2 cellular contexts compared by ENCODE assay signal in the genomic region with DNA sequence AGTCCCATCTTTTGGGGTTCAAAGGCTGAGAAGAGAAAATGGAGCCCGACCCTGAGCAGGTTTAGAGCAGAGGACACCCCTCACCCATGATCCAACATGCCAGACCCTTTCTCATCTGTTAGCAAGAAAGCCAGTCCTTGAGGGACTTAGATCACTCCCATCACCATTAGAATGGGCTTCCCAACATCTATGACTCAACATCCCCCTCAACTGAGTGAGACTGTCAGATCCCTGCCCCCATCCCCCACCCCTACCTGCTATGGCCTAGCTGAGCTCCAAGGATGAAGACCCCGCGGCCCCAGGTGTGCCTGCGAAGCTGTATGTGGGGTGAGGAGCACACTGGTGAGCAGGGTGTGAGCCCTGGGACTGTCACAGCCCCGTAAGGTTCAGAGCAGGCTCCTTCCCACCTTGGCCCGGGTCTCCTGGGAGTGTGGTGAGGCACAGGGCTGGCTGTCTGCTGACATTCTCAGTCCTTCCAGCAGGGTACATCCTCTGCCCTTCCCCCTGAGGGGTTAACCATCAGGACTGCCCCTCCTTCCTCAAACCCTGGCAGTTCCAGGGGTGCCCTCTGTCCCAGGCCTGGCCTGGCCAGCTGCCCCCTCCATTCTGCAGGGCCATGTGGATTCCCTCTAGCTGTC.
TF ChIP-seq lines count a peak whose summit lies in the region.

No MANE protein-coding gene starts in this region.

TF ChIP-seq in K562, 482 proteins besides CTCF, POLR2A, EP300 and RAD21:
- no peak for TF ChIP-seq MEIS2 (IDR thresholded peaks at IDR 0.05; ENCODE audit: partially characterized antibody)

TF ChIP-seq in HepG2, 621 proteins besides CTCF, POLR2A, EP300 and RAD21:
- TF ChIP-seq SMYD3 (CRISPR knock-in tag; IDR thresholded peaks at IDR 0.05) = no peak
- no peak for TF ChIP-seq ZNF407 (CRISPR knock-in tag; IDR thresholded peaks at IDR 0.05; ENCODE audit: not compliant biosample characterization)
- no peak for TF ChIP-seq DMAP1 (CRISPR knock-in tag; IDR thresholded peaks at IDR 0.05)
- TF ChIP-seq, protein P1, sequence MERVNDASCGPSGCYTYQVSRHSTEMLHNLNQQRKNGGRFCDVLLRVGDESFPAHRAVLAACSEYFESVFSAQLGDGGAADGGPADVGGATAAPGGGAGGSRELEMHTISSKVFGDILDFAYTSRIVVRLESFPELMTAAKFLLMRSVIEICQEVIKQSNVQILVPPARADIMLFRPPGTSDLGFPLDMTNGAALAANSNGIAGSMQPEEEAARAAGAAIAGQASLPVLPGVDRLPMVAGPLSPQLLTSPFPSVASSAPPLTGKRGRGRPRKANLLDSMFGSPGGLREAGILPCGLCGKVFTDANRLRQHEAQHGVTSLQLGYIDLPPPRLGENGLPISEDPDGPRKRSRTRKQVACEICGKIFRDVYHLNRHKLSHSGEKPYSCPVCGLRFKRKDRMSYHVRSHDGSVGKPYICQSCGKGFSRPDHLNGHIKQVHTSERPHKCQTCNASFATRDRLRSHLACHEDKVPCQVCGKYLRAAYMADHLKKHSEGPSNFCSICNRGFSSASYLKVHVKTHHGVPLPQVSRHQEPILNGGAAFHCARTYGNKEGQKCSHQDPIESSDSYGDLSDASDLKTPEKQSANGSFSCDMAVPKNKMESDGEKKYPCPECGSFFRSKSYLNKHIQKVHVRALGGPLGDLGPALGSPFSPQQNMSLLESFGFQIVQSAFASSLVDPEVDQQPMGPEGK (CRISPR knock-in tag; IDR thresholded peaks at IDR 0.05) = no peak
- TF ChIP-seq ATF2 (CRISPR knock-in tag; IDR thresholded peaks at IDR 0.05) = no peak
- TF ChIP-seq ZFP41 (CRISPR knock-in tag; IDR thresholded peaks at IDR 0.05; ENCODE audit: borderline replicate concordance) = no peak
- no peak for TF ChIP-seq GPN1 (CRISPR knock-in tag; IDR thresholded peaks at IDR 0.05; ENCODE audit: borderline replicate concordance)
- no peak for TF ChIP-seq HOXA9 (CRISPR knock-in tag; IDR thresholded peaks at IDR 0.05; ENCODE audit: borderline replicate concordance)
- no peak for TF ChIP-seq ZBTB1 (CRISPR knock-in tag; IDR thresholded peaks at IDR 0.05; ENCODE audit: borderline replicate concordance)
- no peak for TF ChIP-seq RARG (CRISPR knock-in tag; IDR thresholded peaks at IDR 0.05; ENCODE audit: low read depth)
